Comparison of ENCODE assay signal across 10 cellular contexts in genomic region chr2:217934321-217935131, GRCh38.
DNase-seq lines count a peak whose midpoint lies in the region; ATAC-seq, FAIRE-seq and TF ChIP-seq lines count a peak whose summit lies in the region.
"Had no signal": no experiment of that assay in that cellular context is flagged by ENCODE, and none has a peak within 500 bp of the region (broad histone marks: within the 10 kb centered on the region; RNA-seq: fewer than 3 reads in every experiment).

No MANE protein-coding gene starts in this region.

- H3K4me3 ChIP-seq in astrocyte (ENCODE audit: insufficient read depth, low read depth, low read length) (no peak overlapping the region), thoracic aorta (peak overlapping the region; percentile 82), small intestine (ENCODE audit: low read depth in 1 of 2, low read length in 2 of 2) (no peak overlapping the region)
- no peak overlapping the region for H3K4me3 ChIP-seq in effector memory CD4-positive, alpha-beta T cell (ENCODE audit: insufficient read depth, low read depth, low read length, poor library complexity, severe bottlenecking)

- H3K27me3 ChIP-seq in astrocyte (ENCODE audit: insufficient read depth, low read length), result no peaks in the 10 kb centered on the region
- no peaks in the 10 kb centered on the region for H3K27me3 ChIP-seq in thoracic aorta (replicated peaks; ENCODE audit: insufficient read depth)
- no peaks in the 10 kb centered on the region for H3K27me3 ChIP-seq in small intestine (ENCODE audit: control insufficient read depth in 2 of 2, insufficient read depth in 2 of 2, low read length in 2 of 2)
- peaks cover 3% of the 10 kb centered on the region for H3K27me3 ChIP-seq in effector memory CD4-positive, alpha-beta T cell (replicated peaks; ENCODE audit: control insufficient read depth, insufficient read depth, low read length, poor library complexity, severe bottlenecking)

- H3K36me3 ChIP-seq in astrocyte (ENCODE audit: insufficient read depth, low read length), result no peaks in the 10 kb centered on the region
- peaks cover 3% of the 10 kb centered on the region for H3K36me3 ChIP-seq in thoracic aorta
- no peaks in the 10 kb centered on the region for H3K36me3 ChIP-seq in small intestine (ENCODE audit: control insufficient read depth in 2 of 2, insufficient read depth in 2 of 2, low read length in 2 of 2)
- no peaks in the 10 kb centered on the region for H3K36me3 ChIP-seq in effector memory CD4-positive, alpha-beta T cell (ENCODE audit: control insufficient read depth, insufficient read depth, low read length)

- H4K20me1 ChIP-seq in astrocyte (ENCODE audit: insufficient read depth, low read length), result no peaks in the 10 kb centered on the region

- peaks cover 89% of the 10 kb centered on the region for H3K79me2 ChIP-seq in astrocyte (ENCODE audit: insufficient read depth, low read length)

- no peaks in the 10 kb centered on the region for H3K9me3 ChIP-seq in astrocyte (ENCODE audit: insufficient read depth, low read depth, low read length)
- H3K9me3 ChIP-seq in thoracic aorta, result no peaks in the 10 kb centered on the region
- H3K9me3 ChIP-seq in small intestine (ENCODE audit: control insufficient read depth, low read depth), result no peaks in the 10 kb centered on the region
- no peaks in the 10 kb centered on the region for H3K9me3 ChIP-seq in effector memory CD4-positive, alpha-beta T cell (ENCODE audit: control insufficient read depth, low read length)

- H3K27me3 Mint-ChIP-seq in activated CD8-positive, alpha-beta memory T cell treated with anti-CD3 and anti-CD28 coated beads, Interleukin-2, amount 10 ng/mL, durations not matched to agents 7 days and 5 days, result peaks cover 39% of the 10 kb centered on the region
- H3K27me3 Mint-ChIP-seq in astrocyte (ENCODE audit: low read depth, unreplicated experiment), result no peaks in the 10 kb centered on the region

- peak overlapping the region; percentile 95 for H3K27ac ChIP-seq in astrocyte (ENCODE audit: low read depth, low read length)
- peak overlapping the region; percentile 99 to 100 for H3K27ac ChIP-seq in thoracic aorta
- H3K27ac ChIP-seq in small intestine (ENCODE audit: low read depth in 1 of 2, low read length in 1 of 2), result peak overlapping the region in 1 of 2 donors; percentile 82
- no peak overlapping the region for H3K27ac ChIP-seq in effector memory CD4-positive, alpha-beta T cell (ENCODE audit: insufficient read depth, low read length, poor library complexity, severe bottlenecking)

- FAIRE-seq in astrocyte (lab: Jason Lieb, UNC) (peak; percentile 98), small intestine (lab: Jason Lieb, UNC) (no peak)

- no peak overlapping the region for H3K4me3 Mint-ChIP-seq in activated CD8-positive, alpha-beta memory T cell treated with anti-CD3 and anti-CD28 coated beads, Interleukin-2, amount 10 ng/mL, durations not matched to agents 7 days and 5 days
- H3K4me3 Mint-ChIP-seq in astrocyte (ENCODE audit: unreplicated experiment), result peak overlapping the region; percentile 72
- H3K4me3 Mint-ChIP-seq: CD4-positive, CD25-positive, alpha-beta regulatory T cell; T-cell had no signal

- no peaks in the 10 kb centered on the region for H3K36me3 Mint-ChIP-seq in activated CD8-positive, alpha-beta memory T cell treated with anti-CD3 and anti-CD28 coated beads, Interleukin-2, amount 10 ng/mL, durations not matched to agents 7 days and 5 days
- H3K36me3 Mint-ChIP-seq in astrocyte (ENCODE audit: low read depth, unreplicated experiment), result peaks cover 13% of the 10 kb centered on the region
- H3K36me3 Mint-ChIP-seq: CD4-positive, CD25-positive, alpha-beta regulatory T cell; T-cell had no signal

- H3K4me1 Mint-ChIP-seq in activated CD8-positive, alpha-beta memory T cell treated with anti-CD3 and anti-CD28 coated beads, Interleukin-2, amount 10 ng/mL, durations not matched to agents 7 days and 5 days, result peaks cover 18% of the 10 kb centered on the region
- peaks cover 78% of the 10 kb centered on the region for H3K4me1 Mint-ChIP-seq in astrocyte (ENCODE audit: low read depth, unreplicated experiment)
- H3K4me1 Mint-ChIP-seq: CD4-positive, CD25-positive, alpha-beta regulatory T cell; T-cell had no signal

- peaks cover 96% of the 10 kb centered on the region for H3K4me1 ChIP-seq in astrocyte (ENCODE audit: insufficient read depth, low read length)
- H3K4me1 ChIP-seq in thoracic aorta (ENCODE audit: control insufficient read depth in 1 of 2, low read depth in 2 of 2), result peaks cover 60 to 92% of the 10 kb centered on the region in 2 donors
- H3K4me1 ChIP-seq in small intestine (ENCODE audit: control insufficient read depth in 2 of 2, insufficient read depth in 1 of 2, low read depth in 1 of 2, low read length in 1 of 2), result peaks cover 0 to 5% of the 10 kb centered on the region in 2 donors
- H3K4me1 ChIP-seq in effector memory CD4-positive, alpha-beta T cell (ENCODE audit: control insufficient read depth, insufficient read depth, low read length, poor library complexity, severe bottlenecking), result no peaks in the 10 kb centered on the region

- TF ChIP-seq CTCF in astrocyte (IDR thresholded peaks at IDR 0.05; ENCODE audit: insufficient read depth, low read depth, low read length) (no peak), thoracic aorta (IDR thresholded peaks at IDR 0.05) (no peak)

- H2AFZ ChIP-seq in astrocyte (ENCODE audit: low read depth, low read length), result no peak overlapping the region

- WGBS in small intestine, 3 donors, result 28 to 52% (median 36%) methylated on average over 12 to 13 of the region's 13 CpGs

- DNase-seq in activated CD8-positive, alpha-beta memory T cell treated with anti-CD3 and anti-CD28 coated beads, Interleukin-2, amount 10 ng/mL, durations not matched to agents 7 days and 5 days, result no peak
- no peak for DNase-seq in activated CD8-positive, alpha-beta memory T cell treated with anti-CD3 and anti-CD28 coated beads for 24 hours
- DNase-seq in astrocyte (ENCODE audit: low read depth), result peak; percentile 98
- DNase-seq in kidney glomerular epithelial cell (lab: John Stamatoyannopoulos, UW), result peak; percentile 100
- no peak for DNase-seq in thoracic aorta (ENCODE audit: low spot score)
- no peak for DNase-seq in small intestine
- DNase-seq in retina, result no peak
- DNase-seq in effector memory CD4-positive, alpha-beta T cell, result no peak
- DNase-seq: CD4-positive, CD25-positive, alpha-beta regulatory T cell had no signal

- H3K9ac ChIP-seq in astrocyte (ENCODE audit: low read length), result peak overlapping the region; percentile 77

- CTCF ChIA-PET in activated CD8-positive, alpha-beta memory T cell treated with anti-CD3 and anti-CD28 coated beads, Interleukin-2, amount 10 ng/mL, durations not matched to agents 7 days and 5 days (lab: Charles Lee), result interaction anchor here (1.4 kb wide), 1 partner anchor 47 kb away, joined by 3 read pairs; no protein-coding TSS in a partner anchor

- ATAC-seq in activated CD8-positive, alpha-beta memory T cell treated with anti-CD3 and anti-CD28 coated beads, Interleukin-2, amount 10 ng/mL, durations not matched to agents 7 days and 5 days, result peak; percentile 34
- peak; percentile 39 for ATAC-seq in thoracic aorta (ENCODE audit: insufficient number of reproducible peaks, low FRiP score, low read depth)
- ATAC-seq: T-cell had no signal

- H3K27ac Mint-ChIP-seq in activated CD8-positive, alpha-beta memory T cell treated with anti-CD3 and anti-CD28 coated beads, Interleukin-2, amount 10 ng/mL, durations not matched to agents 7 days and 5 days, result no peak overlapping the region
- H3K27ac Mint-ChIP-seq in astrocyte (ENCODE audit: unreplicated experiment), result peak overlapping the region; percentile 98
- H3K27ac Mint-ChIP-seq: CD4-positive, CD25-positive, alpha-beta regulatory T cell; T-cell had no signal

- peak overlapping the region; percentile 69 for H3K4me2 ChIP-seq in astrocyte (ENCODE audit: low read length)

- H3K9me3 Mint-ChIP-seq in activated CD8-positive, alpha-beta memory T cell treated with anti-CD3 and anti-CD28 coated beads, Interleukin-2, amount 10 ng/mL, durations not matched to agents 7 days and 5 days (ENCODE audit: low read depth), result no peaks in the 10 kb centered on the region
- no peaks in the 10 kb centered on the region for H3K9me3 Mint-ChIP-seq in astrocyte (ENCODE audit: unreplicated experiment)
- H3K9me3 Mint-ChIP-seq: CD4-positive, CD25-positive, alpha-beta regulatory T cell; T-cell had no signal

Comparison
In these comparisons a context has a peak if more than half of its experiments do, and no peak if none do; other contexts are left out.
1. DNase-seq: peak in astrocyte (single experiment) and kidney glomerular epithelial cell (single experiment); none in activated CD8-positive, alpha-beta memory T cell treated with anti-CD3 and anti-CD28 coated beads, Interleukin-2, amount 10 ng/mL, durations not matched to agents 7 days and 5 days (single experiment), activated CD8-positive, alpha-beta memory T cell treated with anti-CD3 and anti-CD28 coated beads for 24 hours (single experiment), thoracic aorta (single experiment), small intestine (single experiment), retina (single experiment) and effector memory CD4-positive, alpha-beta T cell (0 of 3).